Comparison of ENCODE assay signal across 8 cellular contexts in the genomic region with DNA sequence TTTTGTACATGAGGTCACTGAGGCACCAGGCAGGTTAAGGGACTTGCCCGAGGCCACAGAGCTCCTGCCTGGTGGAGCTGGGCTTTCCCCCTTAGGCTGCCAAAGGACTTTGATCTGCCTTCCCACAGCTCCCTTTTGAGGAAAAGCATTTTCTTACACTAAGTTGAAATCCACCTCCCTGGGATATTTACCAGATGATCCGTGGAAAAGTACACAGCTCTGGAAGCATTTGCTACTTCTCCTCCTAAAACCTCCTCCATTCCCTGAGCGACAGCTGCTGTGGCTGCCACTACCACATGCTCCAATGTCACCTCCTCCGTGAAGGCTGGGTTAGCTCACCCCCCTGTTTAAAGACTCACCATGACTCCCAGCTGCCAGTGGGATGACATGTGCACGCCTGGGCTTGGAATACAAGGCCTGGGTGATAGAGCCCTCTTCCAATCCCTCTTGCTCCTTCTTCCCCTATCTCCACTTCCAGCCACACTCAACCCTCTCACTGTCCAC. TPM values are rescaled to one million over a fixed set of nuclear protein-coding genes. Genes with fewer than 3 reads are reported as not detected.
DNase-seq lines count a peak whose midpoint lies in the region; ATAC-seq and TF ChIP-seq lines count a peak whose summit lies in the region.

No MANE protein-coding gene starts in this region.

- ATAC-seq in GM21528 (IDR thresholded peaks at IDR 0.05; ENCODE audit: low FRiP score, unreplicated experiment) (no peak), HG02623 (IDR thresholded peaks at IDR 0.05; ENCODE audit: unreplicated experiment) (no peak), GM21381 (IDR thresholded peaks at IDR 0.05; ENCODE audit: unreplicated experiment) (no peak)

- H3K27me3 ChIP-seq in mammary epithelial cell (ENCODE audit: insufficient read depth, low read length) (no peaks in the 10 kb centered on the region), mucosa of rectum (ENCODE audit: control insufficient read depth in 2 of 2, insufficient read depth in 2 of 2, low read length in 2 of 2) (no peaks in the 10 kb centered on the region)

- H2AFZ ChIP-seq in mammary epithelial cell (ENCODE audit: low read depth, low read length): peak overlapping the region; percentile 92

- no peak for TF ChIP-seq CTCF in mammary epithelial cell (conservative IDR thresholded peaks at IDR 0.05 in 1 of 2, IDR thresholded peaks at IDR 0.05 in 1 of 2; ENCODE audit: extremely low read depth in 1 of 2, insufficient read depth in 1 of 2, low read depth in 1 of 2, low read length in 2 of 2)

- DNase-seq in GM03348 (ENCODE audit: low spot score) (peak; percentile 52), NCI-H510A (lab: John Stamatoyannopoulos, UW) (peak; percentile 47), mammary epithelial cell (peak; percentile 40), NCI-H1105 treated with DMSO at 0.1 percent for 48 hours (lab: John Stamatoyannopoulos, UW) (no peak)

- peaks cover 5% of the 10 kb centered on the region for H4K20me1 ChIP-seq in mammary epithelial cell (ENCODE audit: insufficient read depth, low read length)

- peaks cover 43% of the 10 kb centered on the region for H3K79me2 ChIP-seq in mammary epithelial cell (ENCODE audit: insufficient read depth, low read length)

- no peak overlapping the region for H3K4me3 ChIP-seq in mammary epithelial cell (replicated peaks in 1 of 3; ENCODE audit: insufficient read depth in 1 of 3, low read depth in 2 of 3, low read length in 3 of 3)
- H3K4me3 ChIP-seq in mucosa of rectum (ENCODE audit: low read length in 2 of 2): no peak overlapping the region

- CTCF ChIA-PET in mammary epithelial cell (lab: Charles Lee; ENCODE audit: low non-redundant PET): no interaction called here

- whole genome bisulfite sequencing in mammary epithelial cell (ENCODE audit: low coverage, missing lambda C conversion rate): 41% methylated on average over 5 of the region's 5 CpGs

- intact Hi-C loops in mammary epithelial cell (cut with micrococcal nuclease): loop anchor here (5.0 kb wide), 2 partner anchors 34 to 131 kb away; no protein-coding TSS in a partner anchor

- in situ Hi-C loops in mammary epithelial cell (cut with MboI; ENCODE audit: low sequenced_read_pairs in 2 of 2): no loop called here

- H3K4me1 ChIP-seq in mammary epithelial cell (ENCODE audit: insufficient read depth, low read length): peaks cover 26% of the 10 kb centered on the region
- H3K4me1 ChIP-seq in mucosa of rectum (ENCODE audit: control insufficient read depth in 2 of 2, insufficient read depth in 2 of 2, low read length in 2 of 2): peaks cover 30 to 37% of the 10 kb centered on the region in 2 donors

- H3K27ac ChIP-seq in mammary epithelial cell (ENCODE audit: insufficient read depth, low read depth, low read length) (peak overlapping the region; percentile 60), mucosa of rectum (ENCODE audit: low read depth in 2 of 2, low read length in 2 of 2) (peak overlapping the region; percentile 44 to 68)

- dilution Hi-C loops in mammary epithelial cell (cut with HindIII; ENCODE audit: low sequenced_read_pairs): no loop called here

- H3K36me3 ChIP-seq in mammary epithelial cell (ENCODE audit: insufficient read depth, low read length): no peaks in the 10 kb centered on the region
- H3K36me3 ChIP-seq in mucosa of rectum (ENCODE audit: control insufficient read depth in 2 of 2, insufficient read depth in 2 of 2, low read length in 2 of 2): no peaks in the 10 kb centered on the region

- H3K9me3 ChIP-seq in mammary epithelial cell (replicated peaks; ENCODE audit: insufficient read depth, low read length) (no peaks in the 10 kb centered on the region), mucosa of rectum (ENCODE audit: control insufficient read depth in 2 of 2, low read length in 2 of 2) (no peaks in the 10 kb centered on the region)

- peak overlapping the region; percentile 96 for H3K4me2 ChIP-seq in mammary epithelial cell (ENCODE audit: insufficient read depth, low read depth, low read length)

- BruUV-seq in mammary epithelial cell (replicated peaks; lab: Mats Ljungman, UMichigan): no TSS peak

- H3K9ac ChIP-seq in mammary epithelial cell (ENCODE audit: insufficient read depth, low read length): no peak overlapping the region
- H3K9ac ChIP-seq in mucosa of rectum (ENCODE audit: low read depth in 1 of 2, low read length in 2 of 2): peak overlapping the region in 1 of 2 donors; percentile 13

RNA-seq across cellular contexts. Expression of a gene that starts 1.2 kb away (rescaled TPM):
- 100 to 1,000 TPM; 168 to 352 TPM for total RNA-seq in mammary epithelial cell
- 171 TPM for polyA plus RNA-seq in mammary epithelial cell
- polyA minus RNA-seq in mammary epithelial cell: 766 TPM
